In the genomic region with DNA sequence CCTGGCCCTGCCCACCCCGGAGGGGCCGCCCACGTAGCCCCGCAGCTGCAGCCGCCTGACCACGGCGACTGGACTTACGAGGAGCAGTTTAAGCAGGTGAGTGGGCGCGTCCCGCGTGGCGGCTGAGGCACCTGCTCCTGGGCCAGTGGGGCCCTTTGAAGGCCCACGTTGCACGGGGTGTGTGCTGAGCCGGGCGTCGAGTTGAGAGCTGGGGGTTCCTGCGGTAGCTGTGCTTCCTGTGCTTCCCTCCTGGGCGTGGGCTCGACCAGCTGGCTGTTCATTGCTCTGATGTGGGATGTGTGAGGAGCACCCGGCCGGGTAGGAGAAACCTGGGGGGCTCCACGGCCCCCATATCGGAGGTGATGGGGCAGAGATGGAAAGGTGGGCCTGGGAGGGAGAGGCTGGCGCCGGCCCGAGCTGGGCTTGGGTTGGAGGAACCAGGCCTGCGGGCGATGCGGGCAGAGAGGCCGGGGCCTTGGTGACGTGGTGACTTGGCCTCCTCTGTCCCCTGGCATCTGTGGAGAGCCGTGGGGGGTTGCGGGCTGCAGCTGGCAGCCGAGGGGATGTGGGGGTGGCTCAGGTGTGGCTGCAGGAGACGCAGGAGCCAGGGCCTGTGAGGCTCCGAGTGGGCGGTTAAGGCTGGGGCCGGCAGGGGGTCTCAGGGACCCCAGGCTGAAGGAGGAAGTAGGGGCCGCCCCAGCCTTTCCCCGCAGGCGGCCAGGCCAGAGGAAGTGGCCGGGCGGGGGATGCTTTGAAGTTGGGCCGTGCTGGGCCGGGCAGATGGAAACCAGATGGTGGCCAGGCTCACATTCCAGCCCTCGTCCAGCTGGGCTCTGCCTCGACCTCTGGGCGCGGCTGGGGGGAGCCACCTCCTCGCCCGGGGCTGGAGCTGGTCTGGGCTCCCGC, we compare ENCODE assay signal across 9 cellular contexts. TPM values are rescaled to one million over a fixed set of nuclear protein-coding genes. Genes with fewer than 3 reads are reported as not detected.
DNase-seq lines count a peak whose midpoint lies in the region; ATAC-seq and TF ChIP-seq lines count a peak whose summit lies in the region.
"Had no signal": no experiment of that assay in that cellular context is flagged by ENCODE, and none has a peak within 500 bp of the region (broad histone marks: within the 10 kb centered on the region; RNA-seq: fewer than 3 reads in every experiment).

No MANE protein-coding gene starts in this region.

- no CpG with 5 or more reads among the region's 54 CpGs for WGBS in mesendoderm (ENCODE audit: extremely low coverage, insufficient coverage, low lambda C conversion rate)

- H2BK15ac ChIP-seq in mesendoderm (replicated peaks; ENCODE audit: low read depth): no peak overlapping the region

- H3K36me3 ChIP-seq in colonic mucosa: no peaks in the 10 kb centered on the region
- H3K36me3 ChIP-seq in mesendoderm (ENCODE audit: control insufficient read depth, insufficient read depth, low read length): peaks cover 7% of the 10 kb centered on the region

- H3K27ac ChIP-seq in colonic mucosa (peak overlapping the region; percentile 47), mesendoderm (ENCODE audit: low read depth, low read length) (peak overlapping the region; percentile 67)
- H3K27ac ChIP-seq: SK-N-MC had no signal

- POLR2A ChIA-PET in HEK293T (lab: Yijun Ruan, JAX): no interaction called here

- peak overlapping the region; percentile 45 for H3K18ac ChIP-seq in mesendoderm (ENCODE audit: low read length)

- no peak for ATAC-seq in GM19455 (IDR thresholded peaks at IDR 0.05; ENCODE audit: unreplicated experiment)
- ATAC-seq in HG02763 (IDR thresholded peaks at IDR 0.05; ENCODE audit: unreplicated experiment): no peak
- ATAC-seq in HG02970 (IDR thresholded peaks at IDR 0.05; ENCODE audit: low FRiP score, unreplicated experiment): no peak

- CTCF ChIA-PET in HEK293T (lab: Yijun Ruan, JAX): interaction anchor here (0.7 kb wide), 1 partner anchor 28 kb away, joined by 3 read pairs; no protein-coding TSS in a partner anchor

- H3K23ac ChIP-seq in mesendoderm (ENCODE audit: low read length): no peak overlapping the region

- peaks cover 31% of the 10 kb centered on the region for H3K4me1 ChIP-seq in colonic mucosa
- no peaks in the 10 kb centered on the region for H3K4me1 ChIP-seq in mesendoderm (ENCODE audit: control insufficient read depth, low read depth, low read length)

- H3K9ac ChIP-seq in colonic mucosa (ENCODE audit: low read depth in 2 of 2, low read length in 2 of 2): peak overlapping the region; percentile 12 to 43
- no peak overlapping the region for H3K9ac ChIP-seq in mesendoderm (ENCODE audit: low read length)

- H3K27me3 ChIP-seq in colonic mucosa (no peaks in the 10 kb centered on the region), mesendoderm (ENCODE audit: insufficient read depth, low read length, poor library complexity) (no peaks in the 10 kb centered on the region)

- peak overlapping the region; percentile 60 for H3K56ac ChIP-seq in mesendoderm (ENCODE audit: low read length)

- no peak overlapping the region for H3K4me2 ChIP-seq in mesendoderm (ENCODE audit: low read length)

- DNase-seq in GM12864 (ENCODE audit: low read depth) (no peak), SW480 (ENCODE audit: low spot score) (peak; percentile 81), colonic mucosa (peak; percentile 61), mesendoderm (no peak), HEK293T (ENCODE audit: extremely low spot score) (no peak)

- H2BK120ac ChIP-seq in mesendoderm (ENCODE audit: low read depth, low read length): no peak overlapping the region

- H4K5ac ChIP-seq in mesendoderm (ENCODE audit: low read length): no peak overlapping the region

- no peak overlapping the region for H2AK5ac ChIP-seq in mesendoderm (ENCODE audit: low read length)

- H2BK5ac ChIP-seq in mesendoderm (ENCODE audit: low read length): no peak overlapping the region

- H3K9me3 ChIP-seq in colonic mucosa: no peaks in the 10 kb centered on the region

- H3K79me1 ChIP-seq in mesendoderm (ENCODE audit: low read length): peaks cover 9% of the 10 kb centered on the region

- peak overlapping the region; percentile 40 for H3K4me3 ChIP-seq in GM12864 (ENCODE audit: low read depth, low read length)
- no peak overlapping the region for H3K4me3 ChIP-seq in colonic mucosa
- no peak overlapping the region for H3K4me3 ChIP-seq in mesendoderm (ENCODE audit: low read length)
- H3K4me3 ChIP-seq: SK-N-MC had no signal

- no peak for TF ChIP-seq CTCF in GM12864 (IDR thresholded peaks at IDR 0.05; ENCODE audit: low read depth, low read length, missing control alignments)
- TF ChIP-seq CTCF in colonic mucosa (IDR thresholded peaks at IDR 0.05): no peak

- peak overlapping the region; percentile 2 for H3K4ac ChIP-seq in mesendoderm (ENCODE audit: low read depth, low read length)

- intact Hi-C loops in colonic mucosa (cut with DNase I): no loop called here

- H3K79me2 ChIP-seq in mesendoderm (ENCODE audit: control insufficient read depth, insufficient read depth, low read length): peaks cover 62% of the 10 kb centered on the region

- H4K8ac ChIP-seq in mesendoderm (ENCODE audit: low read depth, low read length): no peak overlapping the region

TF ChIP-seq in HEK293T, 16 proteins besides CTCF, POLR2A, EP300 and RAD21:
- TF ChIP-seq LEF1 (IDR thresholded peaks at IDR 0.05; ENCODE audit: borderline replicate concordance) (no peak), FOXA1 (IDR thresholded peaks at IDR 0.05) (no peak), SUZ12 (IDR thresholded peaks at IDR 0.05) (no peak), SP1 (IDR thresholded peaks at IDR 0.05) (no peak), TARDBP (IDR thresholded peaks at IDR 0.05) (no peak), BHLHE40 (IDR thresholded peaks at IDR 0.05; ENCODE audit: borderline replicate concordance) (no peak), ZNF384 (IDR thresholded peaks at IDR 0.05) (no peak), ARNT (IDR thresholded peaks at IDR 0.05) (no peak), CTBP1 (IDR thresholded peaks at IDR 0.05; ENCODE audit: borderline replicate concordance) (no peak), FOXK2 (IDR thresholded peaks at IDR 0.05) (no peak), ELF4 (IDR thresholded peaks at IDR 0.05) (no peak), HDGF (IDR thresholded peaks at IDR 0.05; ENCODE audit: borderline replicate concordance) (no peak), NFRKB (IDR thresholded peaks at IDR 0.05) (no peak)
TF ChIP-seq in HEK293T: peak in this region for 0.

RNA-seq across cellular contexts. Expression of gene ARID3A, which starts 7.1 kb away (rescaled TPM):
- total RNA-seq in colonic mucosa: 10 to 100 TPM in 1 of 2 donors, 1 to 10 TPM in 1; 8.7 to 13.0 TPM
- 66.2 TPM for polyA plus RNA-seq in mesendoderm (2013, experiment 1 of 2)
- 69.1 TPM for polyA plus RNA-seq in mesendoderm (2013, experiment 2 of 2)

RNA-seq across cellular contexts. Expression of gene KISS1R, which starts 15.8 kb away (rescaled TPM):
- under 1 TPM in 1 of 2 donors, not detected in 1; 0.21 TPM for total RNA-seq in colonic mucosa
- polyA plus RNA-seq in mesendoderm (2013, experiment 1 of 2): 0.10 TPM
- 0.15 TPM for polyA plus RNA-seq in mesendoderm (2013, experiment 2 of 2)

RNA-seq across cellular contexts. Expression of gene R3HDM4, which starts 19.9 kb away (rescaled TPM):
- total RNA-seq in colonic mucosa: 10 to 100 TPM; 54.5 to 55.6 TPM
- 56.1 TPM for polyA plus RNA-seq in mesendoderm (2013, experiment 1 of 2)
- 56.0 TPM for polyA plus RNA-seq in mesendoderm (2013, experiment 2 of 2)

RNA-seq across cellular contexts. Expression of gene RNU6-9, which starts 39.6 kb away (rescaled TPM):
- not detected for total RNA-seq in colonic mucosa
- not detected for polyA plus RNA-seq in mesendoderm (2013, experiment 1 of 2)
- polyA plus RNA-seq in mesendoderm (2013, experiment 2 of 2): not detected

RNA-seq across cellular contexts. Expression of gene MED16, which starts 39.9 kb away (rescaled TPM):
- 10 to 100 TPM; 73.3 to 83.2 TPM for total RNA-seq in colonic mucosa
- 34.1 TPM for polyA plus RNA-seq in mesendoderm (2013, experiment 1 of 2)
- polyA plus RNA-seq in mesendoderm (2013, experiment 2 of 2): 33.8 TPM

Comparison
In these comparisons a context has a peak if more than half of its experiments do, and no peak if none do; other contexts are left out.
1. DNase-seq: peak in SW480 (single experiment) and colonic mucosa (single experiment); none in GM12864 (single experiment), mesendoderm (single experiment) and HEK293T (single experiment).